ENCODE assay signal across 8 cellular contexts in genomic region chr4:180805101-180805500, GRCh38.
"Had no signal": no experiment of that assay in that cellular context is flagged by ENCODE, and none has a peak within 500 bp of the region (broad histone marks: within the 10 kb centered on the region; RNA-seq: fewer than 3 reads in every experiment).

No MANE protein-coding gene starts in this region.

- ATAC-seq: GM23338, K562 had no signal

- H3K4me2 ChIP-seq: GM23338 had no signal

- H3K4me3 ChIP-seq: GM23338, K562 had no signal

- DNase-seq: H9, HCEC 1CT, KG1 had no signal

- H2AFZ ChIP-seq: GM23338 had no signal

- FAIRE-seq: H1, H54, HTR-8/SVneo, K562 had no signal
